27 cellular contexts compared by ENCODE assay signal in the genomic region with DNA sequence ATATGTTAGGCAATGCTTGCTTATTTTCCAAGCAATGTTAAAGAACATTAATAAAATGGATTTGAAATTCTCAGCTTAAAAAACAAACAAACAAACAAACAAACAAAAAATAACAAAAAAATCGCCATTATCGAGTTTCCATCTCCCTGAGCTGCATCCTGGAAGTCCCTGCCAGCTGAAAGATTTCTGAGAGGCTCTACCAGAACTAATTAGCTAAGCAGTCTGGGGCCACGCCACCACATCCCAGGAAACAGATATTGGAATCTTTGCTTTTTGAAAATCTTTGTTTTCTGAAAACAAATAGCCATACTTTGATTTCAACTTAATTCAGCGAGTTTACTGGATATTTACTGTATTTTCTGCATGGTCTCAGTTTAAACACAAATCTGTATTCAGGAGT.
"Had no signal": no experiment of that assay in that cellular context is flagged by ENCODE, and none has a peak within 500 bp of the region (broad histone marks: within the 10 kb centered on the region; RNA-seq: fewer than 3 reads in every experiment).

No MANE protein-coding gene starts in this region.

- ATAC-seq: stimulated activated effector memory CD8-positive, alpha-beta T cell treated with anti-CD3 and anti-CD28 coated beads, Interleukin-12 subunit alpha, Interleukin-12 subunit beta, amount 100 ng/mL, for 72 hours; stimulated activated memory B cell treated with anti-CD40 and anti-IgM and Interleukin-4, amounts not matched to agents 10 μg/mL and 1 μg/mL and 100 μg/mL, for 72 hours; stimulated activated naive B cell treated with anti-CD40 and anti-IgM and Interleukin-4, amounts not matched to agents 10 μg/mL and 1 μg/mL and 100 μg/mL, for 72 hours; stimulated activated naive CD8-positive, alpha-beta T cell treated with anti-CD3 and anti-CD28 coated beads, Interleukin-15, amount 100 ng/mL, for 72 hours; stimulated activated naive CD8-positive, alpha-beta T cell treated with anti-CD3 and anti-CD28 coated beads, Interleukin-15, Interleukin-2, amounts not matched to agents 100 U/mL and 50 U/mL, for 24 hours; upper lobe of right lung had no signal

- H3K27me3 ChIP-seq: stomach, suprapubic skin, testis, thyroid gland, tibial artery, tibial nerve, transverse colon, upper lobe of left lung, upper lobe of right lung, uterus, vagina had no signal

- H3K9me3 ChIP-seq: suprapubic skin, testis, thoracic aorta, thyroid gland, tibial artery, tibial nerve, transverse colon, upper lobe of left lung, upper lobe of right lung, uterus, vagina had no signal

- H3K27ac ChIP-seq: stomach, suprapubic skin, testis, thoracic aorta, thyroid gland, tibial artery, tibial nerve, transverse colon, upper lobe of left lung, upper lobe of right lung, uterus, vagina had no signal

- H3K4me1 ChIP-seq: stomach, suprapubic skin, testis, thyroid gland, tibial artery, tibial nerve, transverse colon, upper lobe of left lung, upper lobe of right lung, uterus, vagina had no signal

- H3K36me3 ChIP-seq: stomach, suprapubic skin, thoracic aorta, thyroid gland, tibial artery, tibial nerve, transverse colon, upper lobe of left lung, upper lobe of right lung, uterus, vagina had no signal

- DNase-seq: stimulated activated CD4-positive, alpha-beta T cell treated with anti-CD3 and anti-CD28 coated beads, Interleukin-2, amount 100 ng/mL, for 48 hours; stimulated activated CD4-positive, alpha-beta T cell treated with anti-CD3 and anti-CD28 coated beads, Interleukin-4, amount 100 ng/mL, for 1 hour; stimulated activated CD4-positive, alpha-beta T cell treated with anti-CD3 and anti-CD28 coated beads, Interleukin-4, amount 100 ng/mL, for 24 hours; stimulated activated CD4-positive, alpha-beta T cell treated with anti-CD3 and anti-CD28 coated beads, Interleukin-4, amount 100 ng/mL, for 4 hours; stimulated activated CD8-positive, alpha-beta memory T cell treated with anti-CD3 and anti-CD28 coated beads, Interleukin-4, amount 100 ng/mL, for 48 hours; stimulated activated naive B cell treated with anti-CD40 and anti-IgM and Interleukin-4, amounts not matched to agents 10 μg/mL and 1 μg/mL and 100 μg/mL, for 72 hours; stimulated activated naive CD4-positive, alpha-beta T cell; stimulated activated naive CD4-positive, alpha-beta T cell treated with Interleukin-2 at 50 U/mL for 16 hours; stimulated activated naive CD8-positive, alpha-beta T cell treated with anti-CD3 and anti-CD28 coated beads, Interleukin-15, amount 100 ng/mL, for 72 hours; stimulated activated naive CD8-positive, alpha-beta T cell treated with anti-CD3 and anti-CD28 coated beads, Interleukin-15, Interleukin-2, amounts not matched to agents 100 U/mL and 50 U/mL, for 24 hours; stomach; substantia nigra; testis; thyroid gland; tibial artery; transverse colon; trophoblast cell; upper lobe of left lung; upper lobe of right lung; uterus had no signal

- H3K4me3 ChIP-seq: stomach, suprapubic skin, testis, thoracic aorta, thyroid gland, tibial artery, tibial nerve, transverse colon, upper lobe of left lung, upper lobe of right lung, uterus, vagina had no signal

- FAIRE-seq: urothelium cell line had no signal
